Comparison of ENCODE assay signal across 28 cellular contexts in the genomic region with DNA sequence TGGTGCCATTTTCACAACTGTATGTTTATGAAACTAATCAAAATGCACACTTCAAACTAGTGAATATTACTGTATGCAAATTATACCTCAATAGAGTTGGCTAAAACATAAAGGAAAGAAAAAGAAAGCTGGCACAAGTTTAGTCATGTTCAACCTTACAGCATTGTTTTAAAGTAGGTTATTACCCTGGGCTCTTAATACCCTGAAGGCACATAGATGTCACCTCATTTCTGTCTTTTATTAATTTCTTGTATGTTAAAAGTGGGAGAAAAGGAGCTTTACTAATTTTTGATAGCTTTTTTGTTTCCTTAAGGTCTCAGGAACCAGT.
DNase-seq lines count a peak whose midpoint lies in the region; ATAC-seq and TF ChIP-seq lines count a peak whose summit lies in the region.
"Had no signal": no experiment of that assay in that cellular context is flagged by ENCODE, and none has a peak within 500 bp of the region (broad histone marks: within the 10 kb centered on the region; RNA-seq: fewer than 3 reads in every experiment).

No MANE protein-coding gene starts in this region.

- no peak for TF ChIP-seq CTCF in RWPE2 (IDR thresholded peaks at IDR 0.05; ENCODE audit: poor library complexity, severe bottlenecking)
- no peak for TF ChIP-seq CTCF in tibial artery (IDR thresholded peaks at IDR 0.05)
- no peak for TF ChIP-seq CTCF in RWPE1 (conservative IDR thresholded peaks at IDR 0.05; ENCODE audit: low read depth)

- intact Hi-C loops in tibial artery (cut with DNase I; ENCODE audit: low total_unique reads): no loop called here

- H3K4me3 ChIP-seq in RWPE2 (ENCODE audit: severe bottlenecking) (no peak overlapping the region), tibial artery (no peak overlapping the region)
- H3K4me3 ChIP-seq: body of pancreas, Peyer's patch, SJSA1, thoracic aorta had no signal

- no peaks in the 10 kb centered on the region for H3K36me3 Mint-ChIP-seq in activated T-cell treated with anti-CD3 and anti-CD28 coated beads, Interleukin-2, amount 50 U/mL, for 24 hours (ENCODE audit: low read depth)
- peaks cover 8% of the 10 kb centered on the region for H3K36me3 Mint-ChIP-seq in memory B cell

- H3K4me1 ChIP-seq in RWPE2 (ENCODE audit: insufficient read depth, poor library complexity, severe bottlenecking) (peaks cover 30% of the 10 kb centered on the region), tibial artery (peaks cover 0 to 37% (median 7%) of the 10 kb centered on the region in 4 donors)

- POLR2A ChIA-PET in RWPE1 (lab: Yijun Ruan, JAX; ENCODE audit: low non-redundant PET): no interaction called here

- no peaks in the 10 kb centered on the region for H3K27me3 ChIP-seq in RWPE2 (ENCODE audit: insufficient read depth, poor library complexity, severe bottlenecking)
- H3K27me3 ChIP-seq in tibial artery: no peaks in the 10 kb centered on the region
- H3K27me3 ChIP-seq: body of pancreas, Peyer's patch, SJSA1 had no signal

- ATAC-seq in GM19468 (IDR thresholded peaks at IDR 0.05; ENCODE audit: extremely low read depth, unreplicated experiment): peak; percentile 13
- no peak for ATAC-seq in RWPE2 (ENCODE audit: low read depth)
- peak; percentile 5 for ATAC-seq in memory B cell (ENCODE audit: low read depth)
- ATAC-seq: body of pancreas, esophagus mucosa, left lobe of liver, T-cell had no signal

- no peaks in the 10 kb centered on the region for H3K27me3 Mint-ChIP-seq in activated T-cell treated with anti-CD3 and anti-CD28 coated beads, Interleukin-2, amount 50 U/mL, for 24 hours
- no peaks in the 10 kb centered on the region for H3K27me3 Mint-ChIP-seq in memory B cell
- H3K27me3 Mint-ChIP-seq: T-cell had no signal

- peak overlapping the region; percentile 19 for H3K4me3 Mint-ChIP-seq in activated T-cell treated with anti-CD3 and anti-CD28 coated beads, Interleukin-2, amount 50 U/mL, for 24 hours
- H3K4me3 Mint-ChIP-seq in memory B cell: no peak overlapping the region
- H3K4me3 Mint-ChIP-seq: HFFc6, nephron, T-cell had no signal

- H3K36me3 ChIP-seq in RWPE2 (ENCODE audit: low read depth) (no peaks in the 10 kb centered on the region), tibial artery (no peaks in the 10 kb centered on the region)
- H3K36me3 ChIP-seq: Peyer's patch, SJSA1, thoracic aorta had no signal

- peak overlapping the region; percentile 55 for H3K27ac Mint-ChIP-seq in activated T-cell treated with anti-CD3 and anti-CD28 coated beads, Interleukin-2, amount 50 U/mL, for 24 hours
- peak overlapping the region; percentile 76 for H3K27ac Mint-ChIP-seq in memory B cell
- H3K27ac Mint-ChIP-seq: HFFc6, nephron, T-cell had no signal

- CTCF ChIA-PET in RWPE1 (lab: Yijun Ruan, JAX): no interaction called here

- H3K4me1 Mint-ChIP-seq in activated T-cell treated with anti-CD3 and anti-CD28 coated beads, Interleukin-2, amount 50 U/mL, for 24 hours (ENCODE audit: low read depth): peaks cover 79% of the 10 kb centered on the region
- H3K4me1 Mint-ChIP-seq in memory B cell: peaks cover 57% of the 10 kb centered on the region

- H3K27ac ChIP-seq in RWPE2 (ENCODE audit: poor library complexity, severe bottlenecking) (peak overlapping the region; percentile 8), tibial artery (no peak overlapping the region), RWPE1 (no peak overlapping the region)
- H3K27ac ChIP-seq: Peyer's patch, SJSA1, thoracic aorta had no signal

- no peaks in the 10 kb centered on the region for H3K9me3 ChIP-seq in RWPE2 (ENCODE audit: severe bottlenecking)
- no peaks in the 10 kb centered on the region for H3K9me3 ChIP-seq in tibial artery
- H3K9me3 ChIP-seq: body of pancreas, Caco-2, Peyer's patch, SJSA1, thoracic aorta had no signal

- no peaks in the 10 kb centered on the region for H3K9me3 Mint-ChIP-seq in activated T-cell treated with anti-CD3 and anti-CD28 coated beads, Interleukin-2, amount 50 U/mL, for 24 hours
- no peaks in the 10 kb centered on the region for H3K9me3 Mint-ChIP-seq in memory B cell
- H3K9me3 Mint-ChIP-seq: HFFc6, nephron, T-cell had no signal

- no peak for DNase-seq in activated T-cell treated with anti-CD3 and anti-CD28 coated beads, Interleukin-2, amount 50 U/mL, for 24 hours
- no peak for DNase-seq in activated T-cell treated with anti-CD3 and anti-CD28 coated beads, Interleukin-2, amount 50 U/mL, for 1 hour
- DNase-seq in RWPE2 (ENCODE audit: low spot score): no peak
- no peak for DNase-seq in memory B cell (ENCODE audit: low spot score in 2 of 2)
- DNase-seq in tibial artery: no peak
- DNase-seq in NOMO-1 treated with DMSO at 0.1 percent for 48 hours (lab: John Stamatoyannopoulos, UW; ENCODE audit: unreplicated experiment): no peak
- no peak for DNase-seq in RWPE1 (ENCODE audit: low spot score)
- DNase-seq: activated effector memory CD4-positive, alpha-beta T cell treated with anti-CD3 and anti-CD28 coated beads, Interleukin-2, amount 50 U/mL, for 16 hours; body of pancreas; Caco-2; DMS79 treated with DMSO at 0.1 percent for 48 hours; foreskin melanocyte; HFFc6; Kasumi-1; midbrain; NCI-H187 treated with DMSO at 0.1 percent for 48 hours; NCI-H524 treated with DMSO at 0.1 percent for 48 hours; NK-92 treated with Interleukin-12 subunit alpha and Interleukin-12 subunit beta, amount 100 ng/mL, for 24 hours; Peyer's patch; retina; small intestine; T-cell had no signal
